ENCODE assay signal across 8 cellular contexts in genomic region chr20:63520594-63520938, GRCh38. TPM values are rescaled to one million over a fixed set of nuclear protein-coding genes. Genes with fewer than 3 reads are reported as not detected.
DNase-seq lines count a peak whose midpoint lies in the region; FAIRE-seq and TF ChIP-seq lines count a peak whose summit lies in the region.

A gene with protein sequence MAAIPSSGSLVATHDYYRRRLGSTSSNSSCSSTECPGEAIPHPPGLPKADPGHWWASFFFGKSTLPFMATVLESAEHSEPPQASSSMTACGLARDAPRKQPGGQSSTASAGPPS (plus strand): TSS chr20:63520765. CDS start chr20:63521309, 544 bp downstream.

- peak; percentile 94 for FAIRE-seq in GM12891 (lab: Jason Lieb, UNC)

- H3K36me3 Mint-ChIP-seq in brain = peaks cover 43% of the 10 kb centered on the region

- H3K4me3 ChIP-seq in HEK293 (ENCODE audit: low read depth, low read length) = peak within 1 kb of the TSS; percentile 71
- H3K4me3 ChIP-seq in iPS-18a (ENCODE audit: low read length) = peak within 1 kb of the TSS; percentile 87
- H3K4me3 ChIP-seq in skeletal muscle cell (ENCODE audit: low read depth, low read length) = peak within 1 kb of the TSS; percentile 86

- CTCF ChIA-PET in HEK293 (lab: Yijun Ruan, JAX) = interaction anchor here (1.8 kb wide), 1 partner anchor 24 kb away, joined by 9 read pairs; no protein-coding TSS in a partner anchor

- H3K4me1 Mint-ChIP-seq in brain = peaks cover 54% of the 10 kb centered on the region

- H3K9me3 ChIP-seq in HEK293 (ENCODE audit: control insufficient read depth, insufficient read depth, low read depth, low read length) (no peaks in the 10 kb centered on the region), iPS-18a (ENCODE audit: control insufficient read depth, low read depth, low read length) (no peaks in the 10 kb centered on the region)

- H3K27ac Mint-ChIP-seq in brain = peak within 1 kb of the TSS in 4 of 5 experiments; percentile 87 to 92 (median 89)

- H3K27ac ChIP-seq in HEK293 (ENCODE audit: extremely low read depth, low read depth, low read length) = peak within 1 kb of the TSS; percentile 42; the same call in 1 of the 2 replicates
- peak within 1 kb of the TSS; percentile 36 for H3K27ac ChIP-seq in iPS-18a (ENCODE audit: low read length)

- H3K4me1 ChIP-seq in HEK293 (ENCODE audit: control insufficient read depth, insufficient read depth, low read length) (no peaks in the 10 kb centered on the region), iPS-18a (ENCODE audit: control insufficient read depth, low read depth, low read length) (peaks cover 3% of the 10 kb centered on the region)

- no peaks in the 10 kb centered on the region for H3K27me3 Mint-ChIP-seq in brain

- POLR2A ChIA-PET in HEK293 (lab: Yijun Ruan, JAX) = interaction anchor here (0.5 to 2.4 kb wide), 14 partner anchors 8 to 690 kb away, joined by 3 to 12 read pairs (median 4); partner anchors contain the start of genes HELZ2 and TPD52L2

- peaks cover 0 to 10% (median 6%) of the 10 kb centered on the region in 5 experiments for H3K9me3 Mint-ChIP-seq in brain

- DNase-seq in GM12891 (ENCODE audit: insufficient read length, low spot score) (peak; percentile 98), NAMALWA (ENCODE audit: low spot score) (peak; percentile 82), UCSD-AML1 (lab: John Stamatoyannopoulos, UW; ENCODE audit: unreplicated experiment) (peak; percentile 87), skeletal muscle cell (ENCODE audit: low read depth) (peak; percentile 29), NCI-H510A (lab: John Stamatoyannopoulos, UW) (no peak)

- peaks cover 0 to 24% of the 10 kb centered on the region in 2 experiments; a peak in 1 of 3 replicates for H3K36me3 ChIP-seq in HEK293 (ENCODE audit: control insufficient read depth in 2 of 2, insufficient read depth in 1 of 2, low read length in 2 of 2)
- H3K36me3 ChIP-seq in iPS-18a (ENCODE audit: control insufficient read depth, low read depth, low read length) = no peaks in the 10 kb centered on the region

- H3K9ac ChIP-seq in iPS-18a (ENCODE audit: low read length) = peak within 1 kb of the TSS; percentile 92

- H3K27me3 ChIP-seq in iPS-18a (ENCODE audit: control insufficient read depth, insufficient read depth, low read length) = peaks cover 20% of the 10 kb centered on the region

- TF ChIP-seq CTCF in HEK293 (tag by site-specific recombination; IDR thresholded peaks at IDR 0.05) (no peak), brain (conservative IDR thresholded peaks at IDR 0.05) (no peak)

- H3K4me3 Mint-ChIP-seq in brain = peak within 1 kb of the TSS; percentile 87 to 93 (median 91)

- no peak for TF ChIP-seq POLR2A in GM12891 (IDR thresholded peaks at IDR 0.05; ENCODE audit: low read depth, low read length)

TF ChIP-seq in GM12891, 5 proteins besides CTCF, POLR2A, EP300 and RAD21:
- TF ChIP-seq POLR2AphosphoS5 (IDR thresholded peaks at IDR 0.05; ENCODE audit: low read depth, low read length) (peak; percentile 75), TAF1 (IDR thresholded peaks at IDR 0.05; ENCODE audit: low read depth, low read length) (peak; percentile 61; the same call in 1 of the 2 replicates), SPI1 (IDR thresholded peaks at IDR 0.05; ENCODE audit: low read depth, low read length) (no peak)

TF ChIP-seq in HEK293, 187 proteins besides CTCF, POLR2A, EP300 and RAD21:
- TF ChIP-seq, protein P1, sequence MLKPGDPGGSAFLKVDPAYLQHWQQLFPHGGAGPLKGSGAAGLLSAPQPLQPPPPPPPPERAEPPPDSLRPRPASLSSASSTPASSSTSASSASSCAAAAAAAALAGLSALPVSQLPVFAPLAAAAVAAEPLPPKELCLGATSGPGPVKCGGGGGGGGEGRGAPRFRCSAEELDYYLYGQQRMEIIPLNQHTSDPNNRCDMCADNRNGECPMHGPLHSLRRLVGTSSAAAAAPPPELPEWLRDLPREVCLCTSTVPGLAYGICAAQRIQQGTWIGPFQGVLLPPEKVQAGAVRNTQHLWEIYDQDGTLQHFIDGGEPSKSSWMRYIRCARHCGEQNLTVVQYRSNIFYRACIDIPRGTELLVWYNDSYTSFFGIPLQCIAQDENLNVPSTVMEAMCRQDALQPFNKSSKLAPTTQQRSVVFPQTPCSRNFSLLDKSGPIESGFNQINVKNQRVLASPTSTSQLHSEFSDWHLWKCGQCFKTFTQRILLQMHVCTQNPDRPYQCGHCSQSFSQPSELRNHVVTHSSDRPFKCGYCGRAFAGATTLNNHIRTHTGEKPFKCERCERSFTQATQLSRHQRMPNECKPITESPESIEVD (tag by site-specific recombination; IDR thresholded peaks at IDR 0.05) = no peak
- TF ChIP-seq ZNF76 (tag by site-specific recombination; IDR thresholded peaks at IDR 0.05; ENCODE audit: borderline replicate concordance, low read depth) (no peak), KLF8 (tag by site-specific recombination; IDR thresholded peaks at IDR 0.05) (peak; percentile 7; the same call in 1 of the 2 replicates), ZNF664 (tag by site-specific recombination; IDR thresholded peaks at IDR 0.05) (no peak), ZNF335 (tag by site-specific recombination; conservative IDR thresholded peaks at IDR 0.05) (no peak), ZNF704 (tag by site-specific recombination; IDR thresholded peaks at IDR 0.05) (no peak), ZNF2 (tag by site-specific recombination; IDR thresholded peaks at IDR 0.05) (no peak), KLF7 (tag by site-specific recombination; IDR thresholded peaks at IDR 0.05; ENCODE audit: borderline replicate concordance) (no peak), KLF10 (tag by site-specific recombination; IDR thresholded peaks at IDR 0.05) (peak; percentile 79), ZFP69B (tag by site-specific recombination; IDR thresholded peaks at IDR 0.05) (no peak), YY1 (tag by site-specific recombination; IDR thresholded peaks at IDR 0.05) (no peak)
- TF ChIP-seq, protein P2, sequence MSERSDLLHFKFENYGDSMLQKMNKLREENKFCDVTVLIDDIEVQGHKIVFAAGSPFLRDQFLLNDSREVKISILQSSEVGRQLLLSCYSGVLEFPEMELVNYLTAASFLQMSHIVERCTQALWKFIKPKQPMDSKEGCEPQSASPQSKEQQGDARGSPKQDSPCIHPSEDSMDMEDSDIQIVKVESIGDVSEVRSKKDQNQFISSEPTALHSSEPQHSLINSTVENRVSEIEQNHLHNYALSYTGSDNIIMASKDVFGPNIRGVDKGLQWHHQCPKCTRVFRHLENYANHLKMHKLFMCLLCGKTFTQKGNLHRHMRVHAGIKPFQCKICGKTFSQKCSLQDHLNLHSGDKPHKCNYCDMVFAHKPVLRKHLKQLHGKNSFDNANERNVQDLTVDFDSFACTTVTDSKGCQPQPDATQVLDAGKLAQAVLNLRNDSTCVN (tag by site-specific recombination; optimal IDR thresholded peaks at IDR 0.05) = peak; percentile 64
- TF ChIP-seq, protein P3, sequence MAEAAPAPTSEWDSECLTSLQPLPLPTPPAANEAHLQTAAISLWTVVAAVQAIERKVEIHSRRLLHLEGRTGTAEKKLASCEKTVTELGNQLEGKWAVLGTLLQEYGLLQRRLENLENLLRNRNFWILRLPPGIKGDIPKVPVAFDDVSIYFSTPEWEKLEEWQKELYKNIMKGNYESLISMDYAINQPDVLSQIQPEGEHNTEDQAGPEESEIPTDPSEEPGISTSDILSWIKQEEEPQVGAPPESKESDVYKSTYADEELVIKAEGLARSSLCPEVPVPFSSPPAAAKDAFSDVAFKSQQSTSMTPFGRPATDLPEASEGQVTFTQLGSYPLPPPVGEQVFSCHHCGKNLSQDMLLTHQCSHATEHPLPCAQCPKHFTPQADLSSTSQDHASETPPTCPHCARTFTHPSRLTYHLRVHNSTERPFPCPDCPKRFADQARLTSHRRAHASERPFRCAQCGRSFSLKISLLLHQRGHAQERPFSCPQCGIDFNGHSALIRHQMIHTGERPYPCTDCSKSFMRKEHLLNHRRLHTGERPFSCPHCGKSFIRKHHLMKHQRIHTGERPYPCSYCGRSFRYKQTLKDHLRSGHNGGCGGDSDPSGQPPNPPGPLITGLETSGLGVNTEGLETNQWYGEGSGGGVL (tag by site-specific recombination; IDR thresholded peaks at IDR 0.05) = no peak
TF ChIP-seq in HEK293: peak in this region for 3.

RNA-seq across cellular contexts. Expression of the gene that starts here (rescaled TPM):
- 60.0 TPM for polyA plus RNA-seq in GM12891 (2012; ENCODE audit: low read depth, missing spikeins)
- 1,213 TPM for polyA plus RNA-seq in brain (ENCODE audit: insufficient read depth, low read depth, low replicate concordance)
